ENCODE assay signal across 22 cellular contexts in the genomic region with DNA sequence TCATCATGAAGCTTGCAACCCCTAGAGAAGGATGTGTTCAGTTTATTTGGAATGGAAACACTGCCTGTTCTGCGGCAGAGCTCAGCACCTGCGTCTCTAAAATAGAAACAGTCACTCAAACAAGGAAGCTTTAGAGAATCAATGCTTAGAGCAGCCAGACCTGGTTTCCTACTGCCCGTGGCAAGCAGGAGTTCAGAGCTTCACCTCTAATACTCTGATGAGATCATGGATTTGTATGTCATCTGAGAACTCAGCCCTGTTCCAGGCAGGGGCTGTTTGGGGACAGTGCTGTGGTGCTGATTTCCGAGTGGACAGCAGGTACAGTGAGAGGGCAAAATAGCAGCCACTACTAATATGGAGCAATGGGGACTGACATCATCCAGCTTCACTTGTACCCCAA.
"Had no signal": no experiment of that assay in that cellular context is flagged by ENCODE, and none has a peak within 500 bp of the region (broad histone marks: within the 10 kb centered on the region; RNA-seq: fewer than 3 reads in every experiment).

No MANE protein-coding gene starts in this region.

- H3K4me2 ChIP-seq: hepatocyte had no signal

- H3K27me3 Mint-ChIP-seq: activated CD4-positive, alpha-beta memory T cell treated with anti-CD3 and anti-CD28 coated beads, Interleukin-2, amount 10 ng/mL, durations not matched to agents 7 days and 5 days; activated naive CD8-positive, alpha-beta T cell treated with anti-CD3 and anti-CD28 coated beads, Interleukin-2, amount 50 U/mL, for 24 hours; activated T-cell treated with anti-CD3 and anti-CD28 coated beads, Interleukin-2, amount 50 U/mL, for 24 hours; central memory CD8-positive, alpha-beta T cell; stimulated activated naive CD8-positive, alpha-beta T cell treated with anti-CD3 and anti-CD28 coated beads, Interleukin-15, Interleukin-2, amounts not matched to agents 100 ng/mL and 50 ng/mL, for 24 hours had no signal

- H3K27ac ChIP-seq: esophagus squamous epithelium, hepatocyte, transverse colon had no signal

- H3K4me3 Mint-ChIP-seq: activated CD4-positive, alpha-beta memory T cell treated with anti-CD3 and anti-CD28 coated beads, Interleukin-2, amount 10 ng/mL, durations not matched to agents 7 days and 5 days; activated naive CD8-positive, alpha-beta T cell treated with anti-CD3 and anti-CD28 coated beads, Interleukin-2, amount 50 U/mL, for 24 hours; activated T-cell treated with anti-CD3 and anti-CD28 coated beads, Interleukin-2, amount 50 U/mL, for 24 hours; brain; central memory CD8-positive, alpha-beta T cell; mesothelial cell of epicardium; nephron; stimulated activated naive CD8-positive, alpha-beta T cell treated with anti-CD3 and anti-CD28 coated beads, Interleukin-15, Interleukin-2, amounts not matched to agents 100 ng/mL and 50 ng/mL, for 24 hours had no signal

- H3K27ac Mint-ChIP-seq: activated CD4-positive, alpha-beta memory T cell treated with anti-CD3 and anti-CD28 coated beads, Interleukin-2, amount 10 ng/mL, durations not matched to agents 7 days and 5 days; activated naive CD8-positive, alpha-beta T cell treated with anti-CD3 and anti-CD28 coated beads, Interleukin-2, amount 50 U/mL, for 24 hours; activated T-cell treated with anti-CD3 and anti-CD28 coated beads, Interleukin-2, amount 50 U/mL, for 24 hours; activated T-helper 2 cell treated with anti-CD3 and anti-CD28 coated beads, Interferon-gamma antibody, Interleukin-2, Interleukin-4, amounts not matched to agents 10 μg/mL and 5 μg/mL and 100 μg/mL, durations not matched to agents 14 hours and 24 hours and 36 hours; mesothelial cell of epicardium; nephron; stimulated activated naive CD8-positive, alpha-beta T cell treated with anti-CD3 and anti-CD28 coated beads, Interleukin-15, Interleukin-2, amounts not matched to agents 100 ng/mL and 50 ng/mL, for 24 hours had no signal

- ATAC-seq: activated naive CD8-positive, alpha-beta T cell treated with anti-CD3 and anti-CD28 coated beads, Interleukin-2, amount 50 U/mL, for 24 hours; left lobe of liver had no signal

- H3K36me3 ChIP-seq: esophagus squamous epithelium, transverse colon had no signal

- DNase-seq: activated CD4-positive, alpha-beta memory T cell treated with anti-CD3 and anti-CD28 coated beads, Interleukin-2, amount 10 ng/mL, durations not matched to agents 7 days and 5 days; activated CD4-positive, alpha-beta T cell treated with anti-CD3 and anti-CD28 coated beads for 48 hours; activated CD4-positive, CD25-positive, alpha-beta regulatory T cell; activated naive CD4-positive, alpha-beta T cell treated with Interleukin-2 at 50 U/mL for 16 hours; activated naive CD8-positive, alpha-beta T cell treated with anti-CD3 and anti-CD28 coated beads, Interleukin-2, amount 50 U/mL, for 24 hours; activated T-cell treated with anti-CD3 and anti-CD28 coated beads, Interleukin-2, amount 50 U/mL, for 24 hours; anterior cingulate cortex; effector CD8-positive, alpha-beta T cell; esophagus squamous epithelium; posterior cingulate gyrus; stimulated activated CD4-positive, alpha-beta T cell treated with anti-CD3 and anti-CD28 coated beads, Interleukin-12 subunit alpha, Interleukin-12 subunit beta, amount 100 ng/mL, for 4 hours; T1000; transverse colon had no signal

- H3K27me3 ChIP-seq: esophagus squamous epithelium, hepatocyte, transverse colon had no signal

- H3K4me1 Mint-ChIP-seq: activated CD4-positive, alpha-beta memory T cell treated with anti-CD3 and anti-CD28 coated beads, Interleukin-2, amount 10 ng/mL, durations not matched to agents 7 days and 5 days; activated naive CD8-positive, alpha-beta T cell treated with anti-CD3 and anti-CD28 coated beads, Interleukin-2, amount 50 U/mL, for 24 hours; central memory CD8-positive, alpha-beta T cell; nephron had no signal

- H3K79me2 ChIP-seq: hepatocyte had no signal

- H2AFZ ChIP-seq: hepatocyte had no signal

- H3K9me3 ChIP-seq: esophagus squamous epithelium, transverse colon had no signal

- H3K4me3 ChIP-seq: esophagus squamous epithelium, hepatocyte, lung, transverse colon had no signal

- H3K9me3 Mint-ChIP-seq: activated T-cell treated with anti-CD3 and anti-CD28 coated beads, Interleukin-2, amount 50 U/mL, for 24 hours; stimulated activated naive CD8-positive, alpha-beta T cell treated with anti-CD3 and anti-CD28 coated beads, Interleukin-15, Interleukin-2, amounts not matched to agents 100 ng/mL and 50 ng/mL, for 24 hours had no signal

- H3K36me3 Mint-ChIP-seq: brain, mesothelial cell of epicardium had no signal

- H3K4me1 ChIP-seq: esophagus squamous epithelium, transverse colon had no signal
